Comparison of ENCODE assay signal across 11 cellular contexts in genomic region chr2:40282428-40282827, GRCh38.
DNase-seq lines count a peak whose midpoint lies in the region; ATAC-seq, FAIRE-seq and TF ChIP-seq lines count a peak whose summit lies in the region.
"Had no signal": no experiment of that assay in that cellular context is flagged by ENCODE, and none has a peak within 500 bp of the region (broad histone marks: within the 10 kb centered on the region; RNA-seq: fewer than 3 reads in every experiment).

No MANE protein-coding gene starts in this region.

- peaks cover 4% of the 10 kb centered on the region in 2 donors for H3K4me1 ChIP-seq in small intestine (ENCODE audit: control insufficient read depth in 2 of 2, insufficient read depth in 1 of 2, low read depth in 1 of 2, low read length in 1 of 2)

- no peaks in the 10 kb centered on the region for H3K36me3 ChIP-seq in small intestine (ENCODE audit: control insufficient read depth in 2 of 2, insufficient read depth in 2 of 2, low read length in 2 of 2)

- FAIRE-seq in small intestine (lab: Jason Lieb, UNC) = no peak

- TF ChIP-seq CTCF in fibroblast of pulmonary artery (IDR thresholded peaks at IDR 0.05; ENCODE audit: low read length, missing control alignments) = no peak

- no peaks in the 10 kb centered on the region for H3K27me3 ChIP-seq in small intestine (ENCODE audit: control insufficient read depth in 2 of 2, insufficient read depth in 2 of 2, low read length in 2 of 2)

- peak; percentile 39 for DNase-seq in fibroblast of pulmonary artery (ENCODE audit: low read depth)
- DNase-seq in small intestine = no peak
- no peak for DNase-seq in activated CD8-positive, alpha-beta memory T cell treated with anti-CD3 and anti-CD28 coated beads, Interleukin-2, amount 50 U/mL, for 48 hours
- no peak for DNase-seq in activated T-cell treated with anti-CD3 and anti-CD28 coated beads, Interleukin-2, amount 50 U/mL, for 48 hours
- DNase-seq: activated effector memory CD4-positive, alpha-beta T cell treated with Interleukin-2 at 50 U/mL for 16 hours; NCI-H2029; occipital lobe had no signal

- no peaks in the 10 kb centered on the region for H3K9me3 ChIP-seq in small intestine (ENCODE audit: control insufficient read depth, low read depth)

- ATAC-seq in GM18519 (IDR thresholded peaks at IDR 0.05; ENCODE audit: low FRiP score, unreplicated experiment) (peak; percentile 33), HG03175 (IDR thresholded peaks at IDR 0.05; ENCODE audit: unreplicated experiment) (peak; percentile 36), SK-N-SH treated with all-trans-retinoic acid at 6 μM for 48 hours (no peak), HG03520 (IDR thresholded peaks at IDR 0.05; ENCODE audit: unreplicated experiment) (no peak)

- H3K27ac ChIP-seq in small intestine (ENCODE audit: low read depth in 1 of 2, low read length in 1 of 2) = peak overlapping the region; percentile 32 to 45

- H3K4me3 ChIP-seq in fibroblast of pulmonary artery (replicated peaks; ENCODE audit: low read depth, low read length) (peak overlapping the region; percentile 4), small intestine (ENCODE audit: low read depth in 1 of 2, low read length in 2 of 2) (no peak overlapping the region)

- whole genome bisulfite sequencing in small intestine, 3 donors = 36 to 53% (median 50%) methylated on average over 7 of the region's 7 CpGs

TF ChIP-seq in SK-N-SH treated with all-trans-retinoic acid at 6 μM for 48 hours, 23 proteins besides CTCF, POLR2A, EP300 and RAD21:
- TF ChIP-seq SNAI2 (CRISPR knock-in tag; IDR thresholded peaks at IDR 0.05) = no peak
- TF ChIP-seq ZNF8 (CRISPR knock-in tag; IDR thresholded peaks at IDR 0.05) = no peak
- no peak for TF ChIP-seq TOX (CRISPR knock-in tag; IDR thresholded peaks at IDR 0.05; ENCODE audit: borderline replicate concordance)
- TF ChIP-seq CSDC2 (CRISPR knock-in tag; IDR thresholded peaks at IDR 0.05) = no peak
- TF ChIP-seq GLIS3 (CRISPR knock-in tag; IDR thresholded peaks at IDR 0.05) = no peak
- TF ChIP-seq TSHZ2 (CRISPR knock-in tag; IDR thresholded peaks at IDR 0.05) = no peak
- TF ChIP-seq RARB (CRISPR knock-in tag; IDR thresholded peaks at IDR 0.05) = no peak
- TF ChIP-seq ISL1 (CRISPR knock-in tag; IDR thresholded peaks at IDR 0.05) = no peak
- no peak for TF ChIP-seq POU6F1 (CRISPR knock-in tag; IDR thresholded peaks at IDR 0.05; ENCODE audit: borderline replicate concordance, low read depth)
- no peak for TF ChIP-seq TCF4 (CRISPR knock-in tag; IDR thresholded peaks at IDR 0.05; ENCODE audit: borderline replicate concordance)
- no peak for TF ChIP-seq ZC3H10 (CRISPR knock-in tag; IDR thresholded peaks at IDR 0.05)
- no peak for TF ChIP-seq CSRNP3 (CRISPR knock-in tag; IDR thresholded peaks at IDR 0.05)
- TF ChIP-seq PATZ1 (CRISPR knock-in tag; IDR thresholded peaks at IDR 0.05; ENCODE audit: borderline replicate concordance) = no peak

Comparison
In these comparisons a context has a peak if more than half of its experiments do, and no peak if none do; other contexts are left out.
1. ATAC-seq: peak in GM18519 (single experiment) and HG03175 (single experiment); none in SK-N-SH treated with all-trans-retinoic acid at 6 μM for 48 hours (single experiment) and HG03520 (single experiment).